23 cellular contexts compared by ENCODE assay signal in the genomic region with DNA sequence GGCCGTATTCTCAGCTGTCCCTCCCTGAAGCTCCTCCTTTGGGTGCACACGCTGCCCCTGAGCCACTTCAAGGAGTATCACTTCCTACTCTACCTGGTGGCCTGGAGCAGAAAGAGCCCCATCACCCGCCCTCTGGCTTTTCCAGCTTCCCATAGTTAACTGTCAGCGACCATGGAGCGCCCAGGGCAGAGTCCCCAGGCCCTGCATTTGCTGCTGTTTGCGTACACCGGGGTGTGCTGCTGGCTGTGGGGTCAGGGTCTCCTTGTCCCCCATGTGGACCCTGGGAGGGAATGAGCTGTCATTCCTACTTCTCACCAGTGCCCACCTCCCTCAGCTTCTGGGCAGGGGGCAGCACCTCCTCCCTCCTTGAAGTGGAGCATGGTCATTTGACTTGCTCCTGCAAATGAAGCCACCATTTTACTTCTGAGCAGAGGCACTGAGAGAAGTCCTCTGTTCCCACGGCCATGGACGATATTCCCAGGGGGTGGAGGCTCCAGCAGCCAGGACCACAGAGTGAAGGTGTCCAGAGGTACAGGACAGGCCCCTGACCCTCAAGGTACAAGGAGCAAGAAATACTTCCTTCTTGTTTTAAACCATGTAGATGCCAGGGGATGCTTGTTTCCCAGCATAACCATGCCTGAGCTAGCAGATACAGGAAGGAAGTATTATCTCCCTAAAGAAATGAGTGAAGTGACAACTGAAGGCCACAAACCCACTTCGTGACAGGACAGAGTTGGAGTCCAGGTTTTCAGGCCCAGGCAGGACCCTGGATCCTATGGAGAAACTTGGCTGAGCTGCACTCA. TPM values are rescaled to one million over a fixed set of nuclear protein-coding genes. Genes with fewer than 3 reads are reported as not detected.
DNase-seq lines count a peak whose midpoint lies in the region; TF ChIP-seq lines count a peak whose summit lies in the region.
"Had no signal": no experiment of that assay in that cellular context is flagged by ENCODE, and none has a peak within 500 bp of the region (broad histone marks: within the 10 kb centered on the region; RNA-seq: fewer than 3 reads in every experiment).

No MANE protein-coding gene starts in this region.

- DNase-seq in right atrium auricular region (ENCODE audit: low spot score) (peak; percentile 52), left ventricle myocardium inferior (no peak), SJSA1 (ENCODE audit: low read depth in 1 of 2, low spot score in 2 of 2) (no peak), mesenteric fat pad (ENCODE audit: low spot score) (peak; percentile 73), testis (peak; percentile 2), kidney tubule cell (ENCODE audit: low spot score) (no peak), progenitor cell of endocrine pancreas (ENCODE audit: low spot score, unreplicated experiment) (no peak), NCI-H2196 (lab: John Stamatoyannopoulos, UW; ENCODE audit: unreplicated experiment) (no peak)
- DNase-seq: activated naive CD4-positive, alpha-beta T cell treated with anti-CD3 and anti-CD28 coated beads for 36 hours; activated T-cell treated with anti-CD3 and anti-CD28 coated beads, Interleukin-2, amount 50 U/mL, for 1 hour; COR-L47; DMS79; GF-D8; NCI-H1092 treated with DMSO at 0.1 percent for 48 hours; NCI-H187; NCI-H2227 treated with DMSO at 0.1 percent for 48 hours; NCI-H69; transverse colon had no signal

- H3K36me3 Mint-ChIP-seq in progenitor cell of endocrine pancreas (ENCODE audit: insufficient read depth), result no peaks in the 10 kb centered on the region
- H3K36me3 Mint-ChIP-seq: brain had no signal

- no peaks in the 10 kb centered on the region for H3K9me3 Mint-ChIP-seq in progenitor cell of endocrine pancreas (ENCODE audit: low read depth)
- H3K9me3 Mint-ChIP-seq: activated naive CD4-positive, alpha-beta T cell treated with anti-CD3 and anti-CD28 coated beads for 36 hours; T-helper 1 cell treated with Interleukin-12 subunit alpha and Interleukin-12 subunit beta and Interleukin-4 antibody, amounts not matched to agents 30 μg/mL and 1 μg/mL, for 36 hours had no signal

- peaks cover 1% of the 10 kb centered on the region for H3K4me1 Mint-ChIP-seq in progenitor cell of endocrine pancreas (ENCODE audit: low read depth)

- H3K36me3 ChIP-seq in right atrium auricular region, result no peaks in the 10 kb centered on the region
- no peaks in the 10 kb centered on the region for H3K36me3 ChIP-seq in left ventricle myocardium inferior
- H3K36me3 ChIP-seq in SJSA1, result no peaks in the 10 kb centered on the region
- H3K36me3 ChIP-seq in testis (ENCODE audit: low read depth, missing control alignments), result no peaks in the 10 kb centered on the region
- H3K36me3 ChIP-seq: adrenal gland; BLaER1 treated with 17β-estradiol and CSF1 and Interleukin-3, amounts not matched to agents 10 nM and 100 nM; transverse colon had no signal

- H3K4me1 ChIP-seq in right atrium auricular region (peaks cover 0 to 10% of the 10 kb centered on the region in 2 donors), left ventricle myocardium inferior (peaks cover 5% of the 10 kb centered on the region), SJSA1 (replicated peaks) (peaks cover 33% of the 10 kb centered on the region), testis (no peaks in the 10 kb centered on the region)
- H3K4me1 ChIP-seq: adrenal gland had no signal

- H3K27me3 ChIP-seq in right atrium auricular region (no peaks in the 10 kb centered on the region), left ventricle myocardium inferior (ENCODE audit: low read depth) (peaks cover 50% of the 10 kb centered on the region), SJSA1 (replicated peaks) (no peaks in the 10 kb centered on the region), testis (no peaks in the 10 kb centered on the region)
- H3K27me3 ChIP-seq: adrenal gland; BLaER1 treated with 17β-estradiol and CSF1 and Interleukin-3, amounts not matched to agents 10 nM and 100 nM; transverse colon had no signal

- H3K27ac ChIP-seq in right atrium auricular region (no peak overlapping the region), left ventricle myocardium inferior (replicated peaks) (no peak overlapping the region), SJSA1 (peak overlapping the region; percentile 90), testis (no peak overlapping the region)
- H3K27ac ChIP-seq: adrenal gland; BLaER1 treated with 17β-estradiol and CSF1 and Interleukin-3, amounts not matched to agents 10 nM and 100 nM; transverse colon had no signal

- H3K27ac Mint-ChIP-seq in progenitor cell of endocrine pancreas, result no peak overlapping the region
- H3K27ac Mint-ChIP-seq: activated naive CD4-positive, alpha-beta T cell treated with anti-CD3 and anti-CD28 coated beads for 36 hours; brain; T-helper 1 cell treated with Interleukin-12 subunit alpha and Interleukin-12 subunit beta and Interleukin-4 antibody, amounts not matched to agents 30 μg/mL and 1 μg/mL, for 36 hours had no signal

- no peak overlapping the region for H3K4me3 Mint-ChIP-seq in progenitor cell of endocrine pancreas (ENCODE audit: low read depth)
- H3K4me3 Mint-ChIP-seq: activated naive CD4-positive, alpha-beta T cell treated with anti-CD3 and anti-CD28 coated beads for 36 hours; brain; T-helper 1 cell treated with Interleukin-12 subunit alpha and Interleukin-12 subunit beta and Interleukin-4 antibody, amounts not matched to agents 30 μg/mL and 1 μg/mL, for 36 hours had no signal

- whole genome bisulfite sequencing in testis, 2 donors, result 94% methylated on average over 8 to 10 of the region's 10 CpGs

- TF ChIP-seq CTCF in right atrium auricular region (IDR thresholded peaks at IDR 0.05), result no peak
- no peak for TF ChIP-seq CTCF in left ventricle myocardium inferior (IDR thresholded peaks at IDR 0.05; ENCODE audit: borderline replicate concordance)
- no peak for TF ChIP-seq CTCF in testis (IDR thresholded peaks at IDR 0.05)
- no peak for TF ChIP-seq CTCF in progenitor cell of endocrine pancreas (IDR thresholded peaks at IDR 0.05; ENCODE audit: unreplicated experiment)

- intact Hi-C loops in left ventricle myocardium inferior (cut with micrococcal nuclease), result no loop called here
- intact Hi-C loops in testis (cut with DNase I; ENCODE audit: low total_unique reads), result no loop called here

- no peak for TF ChIP-seq POLR2A in testis (IDR thresholded peaks at IDR 0.05)

- no peak overlapping the region for H3K4me3 ChIP-seq in right atrium auricular region
- H3K4me3 ChIP-seq in left ventricle myocardium inferior, result no peak overlapping the region
- no peak overlapping the region for H3K4me3 ChIP-seq in SJSA1
- no peak overlapping the region for H3K4me3 ChIP-seq in testis
- H3K4me3 ChIP-seq: adrenal gland; BLaER1 treated with 17β-estradiol and CSF1 and Interleukin-3, amounts not matched to agents 10 nM and 100 nM; transverse colon had no signal

- no peaks in the 10 kb centered on the region for H3K9me3 ChIP-seq in right atrium auricular region
- H3K9me3 ChIP-seq in left ventricle myocardium inferior (replicated peaks), result no peaks in the 10 kb centered on the region
- H3K9me3 ChIP-seq in SJSA1 (replicated peaks), result no peaks in the 10 kb centered on the region
- no peaks in the 10 kb centered on the region for H3K9me3 ChIP-seq in testis
- H3K9me3 ChIP-seq: adrenal gland, transverse colon had no signal

- peaks cover 8% of the 10 kb centered on the region for H3K27me3 Mint-ChIP-seq in progenitor cell of endocrine pancreas
- H3K27me3 Mint-ChIP-seq: brain had no signal

RNA-seq across cellular contexts. Expression of a gene that starts 40.6 kb away (rescaled TPM):
- total RNA-seq in right atrium auricular region, result 10 to 100 TPM; 10.9 to 22.0 TPM
- total RNA-seq in left ventricle myocardium inferior, result 13.9 TPM
- total RNA-seq in SJSA1 (2014; rRNA removed; shearing (Covaris generic)), result 148 and 165 TPM in 2 replicates
- total RNA-seq in mesenteric fat pad, result 84.7 TPM
- total RNA-seq in testis, result 10 to 100 TPM; 18.5 to 20.8 TPM
- 34.3 TPM for polyA plus RNA-seq in testis (ENCODE audit: insufficient read depth, low read depth, low replicate concordance)
- total RNA-seq in progenitor cell of endocrine pancreas, result 19.8 and 21.5 TPM in 2 replicates
- total RNA-seq: activated CD8-positive, alpha-beta memory T cell treated with anti-CD3 and anti-CD28 coated beads for 36 hours had no signal

Comparison
In these comparisons a context has a peak if more than half of its experiments do, and no peak if none do; other contexts are left out.
1. DNase-seq: peak in right atrium auricular region (single experiment), mesenteric fat pad (single experiment) and testis (single experiment); none in left ventricle myocardium inferior (single experiment), SJSA1 (0 of 2), kidney tubule cell (single experiment), progenitor cell of endocrine pancreas (single experiment) and NCI-H2196 (single experiment).